In the genomic region with DNA sequence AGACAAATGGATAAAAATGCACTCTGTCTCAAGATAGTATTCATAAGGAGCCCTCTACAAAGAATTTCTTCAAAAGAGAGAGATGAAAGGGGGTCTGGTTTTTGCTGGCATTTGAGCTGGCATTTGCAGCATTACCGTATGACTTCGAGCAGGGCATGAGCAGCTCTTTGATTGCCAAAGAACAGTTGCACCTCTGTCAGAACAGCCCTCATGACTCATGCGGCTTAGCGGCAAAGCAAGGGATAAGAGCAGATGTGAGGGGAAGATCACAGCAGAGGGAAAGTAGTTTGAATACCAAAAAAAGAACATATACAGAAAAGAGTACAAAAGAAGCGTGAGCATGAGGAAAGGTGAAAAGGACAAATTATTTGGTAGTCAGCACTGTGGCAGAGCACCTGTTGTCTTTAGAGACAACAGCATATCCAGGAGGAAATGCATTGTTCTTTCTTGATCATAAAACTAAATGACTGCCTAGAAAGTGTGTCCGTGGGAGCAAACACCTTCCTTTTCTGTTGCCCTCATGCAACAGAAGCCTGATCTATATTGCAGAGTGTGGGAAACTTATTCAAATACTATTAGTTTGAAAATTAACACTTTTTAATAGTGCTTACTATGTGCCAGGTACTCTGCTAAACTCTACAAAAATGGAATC, we compare ENCODE assay signal across 11 cellular contexts.
DNase-seq lines count a peak whose midpoint lies in the region; ATAC-seq and TF ChIP-seq lines count a peak whose summit lies in the region.
"Had no signal": no experiment of that assay in that cellular context is flagged by ENCODE, and none has a peak within 500 bp of the region (broad histone marks: within the 10 kb centered on the region; RNA-seq: fewer than 3 reads in every experiment).

No MANE protein-coding gene starts in this region.

- H2BK5ac ChIP-seq in H9 (ENCODE audit: insufficient read length, low read length) = no peak overlapping the region

- H3K4me2 ChIP-seq in GM23248 (ENCODE audit: unreplicated experiment) = no peak overlapping the region
- no peak overlapping the region for H3K4me2 ChIP-seq in H9 (ENCODE audit: insufficient read depth, insufficient read length, low read length)

- H4K8ac ChIP-seq in H9 (replicated peaks; ENCODE audit: insufficient read length, low read depth, low read length) = no peak overlapping the region

- no peaks in the 10 kb centered on the region for H3K36me3 ChIP-seq in GM23248 (ENCODE audit: low read depth)

- no peak overlapping the region for H2BK12ac ChIP-seq in H9 (ENCODE audit: insufficient read length, low read depth, low read length)

- no peaks in the 10 kb centered on the region for H3K79me1 ChIP-seq in H9 (ENCODE audit: insufficient read depth, low read depth, low read length, poor library complexity, severe bottlenecking)

- H4K20me1 ChIP-seq in GM23248 (ENCODE audit: insufficient read depth) (no peaks in the 10 kb centered on the region), H9 (ENCODE audit: control insufficient read depth, insufficient read depth, insufficient read length) (no peaks in the 10 kb centered on the region)

- no peaks in the 10 kb centered on the region for H3K9me3 ChIP-seq in GM23248 (ENCODE audit: low read depth)
- H3K9me3 ChIP-seq in H9 (ENCODE audit: control insufficient read depth, low read depth, low read length) = no peaks in the 10 kb centered on the region

- no peak overlapping the region for H3K4ac ChIP-seq in H9 (ENCODE audit: low read depth, low read length)

- ATAC-seq in omental fat pad (ENCODE audit: low FRiP score) (peak; percentile 91), GM18868 (IDR thresholded peaks at IDR 0.05; ENCODE audit: unreplicated experiment) (no peak)

- peaks cover 12 to 15% of the 10 kb centered on the region in 2 experiments for H3K4me1 Mint-ChIP-seq in H9
- H3K4me1 Mint-ChIP-seq: naive B cell had no signal

- no peak overlapping the region for H2AK5ac ChIP-seq in H9 (ENCODE audit: insufficient read length, low read length)

- H3K27ac Mint-ChIP-seq in H9 = no peak overlapping the region; a peak in 2 of 7 replicates
- H3K27ac Mint-ChIP-seq: naive B cell had no signal

- in situ Hi-C loops in GM23248 (cut with MboI) = no loop called here

- H3K36me3 Mint-ChIP-seq in H9 (ENCODE audit: insufficient read depth in 1 of 3, low read depth in 3 of 3) = no peaks in the 10 kb centered on the region
- H3K36me3 Mint-ChIP-seq: naive B cell had no signal

- no peak overlapping the region for H2BK20ac ChIP-seq in H9 (ENCODE audit: low read depth, low read length, poor library complexity, severe bottlenecking)

- H3F3A ChIP-seq in GM23248 (ENCODE audit: insufficient read depth) = no peaks in the 10 kb centered on the region

- peaks cover 2 to 3% of the 10 kb centered on the region in 2 experiments; a peak in 2 of 5 replicates for H3K9me3 Mint-ChIP-seq in H9

- no peak overlapping the region for H2AFZ ChIP-seq in GM23248
- no peak overlapping the region for H2AFZ ChIP-seq in H9 (ENCODE audit: low read length)

- DNase-seq in GM23248 (peak; percentile 14), NCI-H226 (peak; percentile 40), epithelial cell of esophagus (ENCODE audit: low read depth) (peak; percentile 82), omental fat pad (ENCODE audit: low spot score) (no peak), H9 (no peak)
- DNase-seq in stimulated activated naive CD4-positive, alpha-beta T cell treated with Interleukin-2 at 50 U/mL for 16 hours (lab: John Stamatoyannopoulos, UW) = no peak
- DNase-seq: GF-D8, naive B cell, NCI-H510A, T-helper 2 cell had no signal

- H3K18ac ChIP-seq in H9 (ENCODE audit: insufficient read length, low read depth, low read length) = no peak overlapping the region

- H4K91ac ChIP-seq in H9 (ENCODE audit: insufficient read length, low read depth, low read length) = no peak overlapping the region

- no peak overlapping the region for H3K14ac ChIP-seq in H9 (ENCODE audit: insufficient read depth, low read length)

- no peak overlapping the region for H3K56ac ChIP-seq in H9 (ENCODE audit: insufficient read length, low read depth, low read length)

- H3K27ac ChIP-seq in GM23248 (no peak overlapping the region), H9 (ENCODE audit: insufficient read length, low read depth, low read length) (no peak overlapping the region)

- no peak overlapping the region for H3T11ph ChIP-seq in H9 (ENCODE audit: low read length)

- WGBS in GM23248 (ENCODE audit: low coverage in 1 of 2, low lambda C conversion rate in 2 of 2, missing lambda C conversion rate in 2 of 2), 2 experiments = 40 to 51% methylated on average over 6 of the region's 6 CpGs
- WGBS in H9 (ENCODE audit: extremely low coverage, insufficient read length, low lambda C conversion rate) = no CpG with 5 or more reads among the region's 6 CpGs

- no peaks in the 10 kb centered on the region for H3K23me2 ChIP-seq in H9 (ENCODE audit: insufficient read length, low read depth, low read length, poor library complexity, severe bottlenecking)

- H3K27me3 Mint-ChIP-seq in H9 (ENCODE audit: low read depth) = no peaks in the 10 kb centered on the region

- H2BK120ac ChIP-seq in H9 (ENCODE audit: low read depth, low read length, poor library complexity, severe bottlenecking) = no peak overlapping the region

- no peak overlapping the region for H3K4me3 Mint-ChIP-seq in H9
- H3K4me3 Mint-ChIP-seq: naive B cell had no signal

- no peak overlapping the region for H3K9ac ChIP-seq in GM23248
- H3K9ac ChIP-seq in H9 (ENCODE audit: extremely low read depth, insufficient read length, low read length) = no peak overlapping the region

- H3K79me2 ChIP-seq in GM23248 (ENCODE audit: insufficient read depth) = no peaks in the 10 kb centered on the region
- H3K79me2 ChIP-seq in H9 (ENCODE audit: insufficient read depth, low read length) = no peaks in the 10 kb centered on the region

- H3K23ac ChIP-seq in H9 (ENCODE audit: insufficient read length, low read depth, low read length) = no peak overlapping the region

- H3K4me3 ChIP-seq in GM23248 = no peak overlapping the region
- H3K4me3 ChIP-seq in epithelial cell of esophagus (ENCODE audit: low read length) = no peak overlapping the region

- no peak for TF ChIP-seq CTCF in epithelial cell of esophagus (IDR thresholded peaks at IDR 0.05; ENCODE audit: insufficient read depth, low read depth, low read length, missing control alignments)
- no peak for TF ChIP-seq CTCF in omental fat pad (IDR thresholded peaks at IDR 0.05)
- TF ChIP-seq CTCF in H9 (conservative IDR thresholded peaks at IDR 0.05) = no peak

- no peaks in the 10 kb centered on the region for H3K9me2 ChIP-seq in GM23248 (ENCODE audit: insufficient read depth)

- H2BK15ac ChIP-seq in H9 (ENCODE audit: low read depth, low read length) = no peak overlapping the region

- no peaks in the 10 kb centered on the region for H3K27me3 ChIP-seq in GM23248 (replicated peaks; ENCODE audit: insufficient read depth)
- no peaks in the 10 kb centered on the region for H3K27me3 ChIP-seq in H9 (ENCODE audit: insufficient read depth, low read length)

- H3K4me1 ChIP-seq in GM23248 (ENCODE audit: insufficient read depth) (no peaks in the 10 kb centered on the region), H9 (ENCODE audit: insufficient read depth, low read length) (no peaks in the 10 kb centered on the region)

- no peak overlapping the region for H4K5ac ChIP-seq in H9 (ENCODE audit: insufficient read length, low read depth, low read length)

Comparison
In these comparisons a context has a peak if more than half of its experiments do, and no peak if none do; other contexts are left out.
1. DNase-seq: peak in GM23248 (single experiment), NCI-H226 (single experiment) and epithelial cell of esophagus (single experiment); none in omental fat pad (single experiment), stimulated activated naive CD4-positive, alpha-beta T cell treated with Interleukin-2 at 50 U/mL for 16 hours (single experiment) and H9 (single experiment).